18 cellular contexts compared by ENCODE assay signal in the genomic region with DNA sequence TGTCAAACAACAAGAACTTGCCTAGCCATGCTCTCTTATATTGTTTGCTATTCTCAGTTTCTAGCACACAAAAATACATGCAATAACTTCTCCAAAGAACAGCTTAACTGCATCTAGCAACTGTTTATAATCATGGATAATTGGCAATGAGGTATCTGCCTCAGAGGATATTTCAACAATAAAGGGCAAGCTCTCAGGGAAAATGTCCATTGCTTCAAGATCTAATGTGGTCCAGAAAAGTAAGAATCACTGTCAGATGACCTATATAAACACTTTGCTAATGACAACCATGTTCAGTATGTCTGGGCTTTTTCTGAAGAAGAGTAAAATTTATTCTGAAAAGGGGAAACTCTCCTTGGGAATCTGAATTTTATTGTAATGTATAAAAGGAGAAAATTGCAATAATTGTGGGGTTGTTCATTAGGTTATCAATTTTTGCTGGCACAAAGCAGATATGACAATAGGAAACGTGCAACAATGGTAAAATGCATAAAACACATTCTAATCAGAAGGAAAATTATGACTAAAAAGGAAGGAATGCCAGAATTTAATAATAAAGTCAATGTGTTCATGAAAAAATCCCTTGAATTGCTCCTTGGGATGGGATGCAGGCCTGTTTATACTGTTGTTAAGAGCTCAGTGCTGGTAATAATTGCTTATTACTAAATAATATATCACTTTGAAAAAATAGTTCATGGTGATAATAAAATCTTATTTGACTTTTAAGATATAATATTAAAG.
"Had no signal": no experiment of that assay in that cellular context is flagged by ENCODE, and none has a peak within 500 bp of the region (broad histone marks: within the 10 kb centered on the region; RNA-seq: fewer than 3 reads in every experiment).

No MANE protein-coding gene starts in this region.

- H3K27me3 Mint-ChIP-seq: activated T-helper 17 cell treated with anti-CD3 and anti-CD28 coated beads, Interleukin-2, amount 50 U/mL, for 72 hours; naive B cell; T-cell had no signal

- H3K4me3 Mint-ChIP-seq: activated T-helper 17 cell treated with anti-CD3 and anti-CD28 coated beads, Interleukin-2, amount 50 U/mL, for 72 hours; naive B cell; T-cell had no signal

- H3K4me1 ChIP-seq: esophagus squamous epithelium, parathyroid adenoma, vagina had no signal

- H3K27ac Mint-ChIP-seq: activated T-helper 17 cell treated with anti-CD3 and anti-CD28 coated beads, Interleukin-2, amount 50 U/mL, for 72 hours; naive B cell; T-cell had no signal

- DNase-seq: activated CD4-positive, alpha-beta T cell treated with anti-CD3 and anti-CD28 coated beads, Interleukin-2, amount 50 U/mL, for 1 hour; activated naive CD4-positive, alpha-beta T cell treated with anti-CD3 and anti-CD28 coated beads, Interleukin-2, amount 50 U/mL, for 16 hours; adrenal gland; esophagus squamous epithelium; islet precursor cell; mammary epithelial cell; naive B cell; retina; stimulated activated CD4-positive, alpha-beta T cell treated with anti-CD3 and anti-CD28 coated beads, Interleukin-15, amount 100 ng/mL, for 24 hours; stimulated activated CD4-positive, alpha-beta T cell treated with anti-CD3 and anti-CD28 coated beads, Interleukin-4, amount 100 ng/mL, for 1 hour; stimulated activated naive CD4-positive, alpha-beta T cell; T-cell; T-helper 9 cell; tibial artery had no signal

- H3K27ac ChIP-seq: adrenal gland, esophagus squamous epithelium, gastroesophageal sphincter, parathyroid adenoma, tibial artery, vagina had no signal

- H3K27me3 ChIP-seq: adrenal gland, esophagus squamous epithelium, gastroesophageal sphincter, tibial artery, vagina had no signal

- H3K4me3 ChIP-seq: adrenal gland, esophagus squamous epithelium, gastroesophageal sphincter, tibial artery, vagina had no signal

- H3K9me3 ChIP-seq: adrenal gland, esophagus squamous epithelium, gastroesophageal sphincter, tibial artery, vagina had no signal

- ATAC-seq: activated T-helper 17 cell treated with anti-CD3 and anti-CD28 coated beads, Interleukin-2, amount 50 U/mL, for 72 hours; gastroesophageal sphincter; T-cell had no signal

- H3K9me3 Mint-ChIP-seq: activated T-helper 17 cell treated with anti-CD3 and anti-CD28 coated beads, Interleukin-2, amount 50 U/mL, for 72 hours; naive B cell; T-cell had no signal

- H3K9ac ChIP-seq: parathyroid adenoma had no signal
